Comparison of ENCODE assay signal across 17 cellular contexts in genomic region chr10:1651280-1651975, GRCh38.
"Had no signal": no experiment of that assay in that cellular context is flagged by ENCODE, and none has a peak within 500 bp of the region (broad histone marks: within the 10 kb centered on the region; RNA-seq: fewer than 3 reads in every experiment).

No MANE protein-coding gene starts in this region.

- H3K9me3 Mint-ChIP-seq: endodermal cell; naive thymus-derived CD4-positive, alpha-beta T cell; nephron progenitor cell had no signal

- H3K4me1 Mint-ChIP-seq: endodermal cell; naive thymus-derived CD4-positive, alpha-beta T cell had no signal

- H3K27ac ChIP-seq: colonic mucosa, foreskin keratinocyte, neutrophil, uterus had no signal

- H3K27ac Mint-ChIP-seq: endodermal cell; naive thymus-derived CD4-positive, alpha-beta T cell had no signal

- H3K27me3 ChIP-seq: colonic mucosa, foreskin keratinocyte, uterus had no signal

- H3K4me1 ChIP-seq: colonic mucosa, foreskin keratinocyte, uterus had no signal

- H3K4me2 ChIP-seq: smooth muscle cell had no signal

- H3K36me3 Mint-ChIP-seq: naive thymus-derived CD4-positive, alpha-beta T cell had no signal

- DNase-seq: colonic mucosa; effector CD4-positive, alpha-beta T cell; erythroblast; foreskin keratinocyte; hippocampal formation; mesendoderm; naive thymus-derived CD4-positive, alpha-beta T cell; nephron progenitor cell; right cardiac atrium; stimulated activated CD4-positive, alpha-beta T cell treated with anti-CD3 and anti-CD28 coated beads, Interleukin-2, amount 100 ng/mL, for 48 hours; stimulated activated naive CD4-positive, alpha-beta T cell treated with Interleukin-2 at 50 U/mL for 16 hours; trophoblast cell; uterus had no signal

- H3K9me3 ChIP-seq: colonic mucosa, neutrophil, uterus had no signal

- H3K4me3 Mint-ChIP-seq: endodermal cell; naive thymus-derived CD4-positive, alpha-beta T cell; nephron progenitor cell had no signal

- ATAC-seq: foreskin keratinocyte; left colon; naive thymus-derived CD4-positive, alpha-beta T cell; right cardiac atrium had no signal

- H3K4me3 ChIP-seq: colonic mucosa, smooth muscle cell, uterus had no signal

- H3K36me3 ChIP-seq: colonic mucosa, neutrophil, uterus had no signal
